In the genomic region with DNA sequence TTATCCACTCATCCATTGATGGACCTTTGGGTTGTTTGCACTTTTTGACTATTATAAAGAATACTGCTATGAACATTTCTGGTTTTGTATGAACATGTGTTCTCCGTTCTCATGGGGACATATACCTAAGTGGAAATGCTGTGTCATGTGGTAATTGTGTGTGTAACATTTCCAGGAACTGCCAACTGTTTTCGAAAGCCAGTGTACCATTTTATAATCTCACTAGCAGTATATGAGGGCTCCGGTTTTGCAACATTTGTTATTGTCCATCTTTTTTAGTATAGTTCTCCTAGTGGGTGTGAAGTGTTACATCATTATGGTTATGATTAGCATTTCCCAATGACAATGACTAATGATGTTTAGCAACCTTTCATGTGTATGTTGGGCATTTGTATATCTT, we compare ENCODE assay signal across 20 cellular contexts. TPM values are rescaled to one million over a fixed set of nuclear protein-coding genes. Genes with fewer than 3 reads are reported as not detected.
DNase-seq lines count a peak whose midpoint lies in the region; ATAC-seq, FAIRE-seq and TF ChIP-seq lines count a peak whose summit lies in the region.
"Had no signal": no experiment of that assay in that cellular context is flagged by ENCODE, and none has a peak within 500 bp of the region (broad histone marks: within the 10 kb centered on the region; RNA-seq: fewer than 3 reads in every experiment).

No MANE protein-coding gene starts in this region.

- 79 to 80% methylated on average over 3 of the region's 3 CpGs for WGBS in pancreas, 2 donors

- H3K27me3 Mint-ChIP-seq in MCF 10A (ENCODE audit: insufficient read depth, unreplicated experiment) = no peaks in the 10 kb centered on the region
- H3K27me3 Mint-ChIP-seq in activated CD4-positive, alpha-beta memory T cell treated with anti-CD3 and anti-CD28 coated beads for 36 hours = no peaks in the 10 kb centered on the region
- H3K27me3 Mint-ChIP-seq: memory B cell had no signal

- no peaks in the 10 kb centered on the region for H3K36me3 Mint-ChIP-seq in MCF 10A (ENCODE audit: insufficient read depth, unreplicated experiment)
- H3K36me3 Mint-ChIP-seq in activated CD4-positive, alpha-beta memory T cell treated with anti-CD3 and anti-CD28 coated beads for 36 hours = peaks cover 5% of the 10 kb centered on the region
- H3K36me3 Mint-ChIP-seq: memory B cell had no signal

- intact Hi-C loops in MCF 10A (cut with micrococcal nuclease) (no loop called here), breast epithelium (cut with DNase I; ENCODE audit: low total_unique reads) (no loop called here), posterior cingulate gyrus (cut with DNase I) (no loop called here), pancreas (cut with DNase I) (no loop called here)
- intact Hi-C loops in activated CD4-positive, alpha-beta memory T cell treated with anti-CD3 and anti-CD28 coated beads for 36 hours (cut with micrococcal nuclease) = loop anchor here (1.0 kb wide), 1 partner anchor 132 kb away; no protein-coding TSS in a partner anchor

- TF ChIP-seq CTCF in MCF 10A (IDR thresholded peaks at IDR 0.05; ENCODE audit: unreplicated experiment) (no peak), breast epithelium (IDR thresholded peaks at IDR 0.05) (no peak), fibroblast of the aortic adventitia (IDR thresholded peaks at IDR 0.05; ENCODE audit: insufficient read depth, low read length) (no peak), pancreas (IDR thresholded peaks at IDR 0.05) (no peak)

- POLR2A ChIA-PET in MCF 10A (lab: Yijun Ruan, JAX) = interaction anchor here (0.8 to 1.2 kb wide), 3 partner anchors 83 to 139 kb away, joined by 3 to 5 read pairs (median 3); no protein-coding TSS in a partner anchor
- POLR2A ChIA-PET in activated CD4-positive, alpha-beta memory T cell treated with anti-CD3 and anti-CD28 coated beads for 36 hours (lab: Charles Lee) = no interaction called here

- DNase-seq in MCF 10A (ENCODE audit: unreplicated experiment) (peak; percentile 95), breast epithelium (ENCODE audit: low spot score in 2 of 2) (no peak), fibroblast of the aortic adventitia (ENCODE audit: low read depth) (peak; percentile 53), posterior cingulate gyrus (no peak), putamen (ENCODE audit: low spot score) (no peak), occipital lobe (lab: John Stamatoyannopoulos, UW) (no peak), pancreas (no peak)
- DNase-seq in activated CD4-positive, alpha-beta memory T cell treated with anti-CD3 and anti-CD28 coated beads for 36 hours = no peak
- DNase-seq: activated CD8-positive, alpha-beta memory T cell treated with anti-CD3 and anti-CD28 coated beads, Interleukin-2, amount 50 U/mL, for 4 hours; DMS79; NCI-H1105 treated with DMSO at 0.1 percent for 48 hours; NCI-H524; Right ventricle myocardium superior; stimulated activated CD8-positive, alpha-beta memory T cell treated with anti-CD3 and anti-CD28 coated beads, Interleukin-4, amount 100 ng/mL, for 48 hours; uterus had no signal

- no peak for ATAC-seq in pancreas

- CTCF ChIA-PET in MCF 10A (lab: Yijun Ruan, JAX) = interaction anchor here (0.6 kb wide), 1 partner anchor 30 kb away, joined by 4 read pairs; no protein-coding TSS in a partner anchor
- CTCF ChIA-PET in activated CD4-positive, alpha-beta memory T cell treated with anti-CD3 and anti-CD28 coated beads for 36 hours (lab: Charles Lee) = no interaction called here

- H3K4me3 ChIP-seq in breast epithelium (no peak overlapping the region), fibroblast of the aortic adventitia (ENCODE audit: low read depth, low read length) (no peak overlapping the region), pancreas (no peak overlapping the region)
- H3K4me3 ChIP-seq: uterus had no signal

- FAIRE-seq in pancreas (lab: Jason Lieb, UNC) = no peak
- FAIRE-seq: astrocyte, GM12892, GM19239 had no signal

- peaks cover 0 to 4% of the 10 kb centered on the region in 2 donors for H3K4me1 ChIP-seq in breast epithelium
- H3K4me1 ChIP-seq in pancreas = peaks cover 0 to 12% (median 6%) of the 10 kb centered on the region in 3 donors
- H3K4me1 ChIP-seq: parathyroid adenoma, uterus had no signal

- H3K9me3 Mint-ChIP-seq in MCF 10A (ENCODE audit: unreplicated experiment) = no peaks in the 10 kb centered on the region
- peaks cover 12% of the 10 kb centered on the region for H3K9me3 Mint-ChIP-seq in activated CD4-positive, alpha-beta memory T cell treated with anti-CD3 and anti-CD28 coated beads for 36 hours

- TF ChIP-seq POLR2A in breast epithelium (IDR thresholded peaks at IDR 0.05) = no peak

- peaks cover 33% of the 10 kb centered on the region for H3K4me1 Mint-ChIP-seq in MCF 10A (ENCODE audit: insufficient read depth, unreplicated experiment)
- peaks cover 42% of the 10 kb centered on the region for H3K4me1 Mint-ChIP-seq in activated CD4-positive, alpha-beta memory T cell treated with anti-CD3 and anti-CD28 coated beads for 36 hours (ENCODE audit: low read depth)

- no peak overlapping the region for H3K4me3 Mint-ChIP-seq in MCF 10A (ENCODE audit: unreplicated experiment)
- no peak overlapping the region for H3K4me3 Mint-ChIP-seq in activated CD4-positive, alpha-beta memory T cell treated with anti-CD3 and anti-CD28 coated beads for 36 hours
- H3K4me3 Mint-ChIP-seq: memory B cell had no signal

- H3K9me3 ChIP-seq in breast epithelium (no peaks in the 10 kb centered on the region), pancreas (no peaks in the 10 kb centered on the region)

- H3K36me3 ChIP-seq in breast epithelium (no peaks in the 10 kb centered on the region), pancreas (no peaks in the 10 kb centered on the region)
- H3K36me3 ChIP-seq: uterus had no signal

- no peaks in the 10 kb centered on the region for H3K27me3 ChIP-seq in breast epithelium
- no peaks in the 10 kb centered on the region for H3K27me3 ChIP-seq in pancreas
- H3K27me3 ChIP-seq: uterus had no signal

- BruUV-seq in MCF 10A (replicated peaks; lab: Mats Ljungman, UMichigan) = no TSS peak

- H3K27ac ChIP-seq in breast epithelium (no peak overlapping the region), pancreas (no peak overlapping the region)
- H3K27ac ChIP-seq: parathyroid adenoma, uterus had no signal

- peak overlapping the region; percentile 33 for H3K27ac Mint-ChIP-seq in MCF 10A (ENCODE audit: low read depth, unreplicated experiment)
- peak overlapping the region; percentile 46 for H3K27ac Mint-ChIP-seq in activated CD4-positive, alpha-beta memory T cell treated with anti-CD3 and anti-CD28 coated beads for 36 hours
- H3K27ac Mint-ChIP-seq: memory B cell had no signal

RNA-seq across cellular contexts. Expression of a gene that starts 5.1 kb away (rescaled TPM):
- 178 and 215 TPM in 2 replicates for total RNA-seq in MCF 10A (2022)
- 10 to 100 TPM; 29.9 to 61.0 (median 37.1) TPM for total RNA-seq in breast epithelium
- total RNA-seq in activated CD4-positive, alpha-beta memory T cell treated with anti-CD3 and anti-CD28 coated beads for 36 hours = 100 to 1,000 TPM; 106 to 126 TPM
- total RNA-seq in fibroblast of the aortic adventitia (ENCODE audit: low replicate concordance) = 26.1 and 70.3 TPM in 2 replicates
- total RNA-seq in occipital lobe = 1.6 TPM
- 10 to 100 TPM; 19.8 to 39.4 (median 21.7) TPM for total RNA-seq in pancreas
- polyA plus RNA-seq in pancreas = 10 to 100 TPM; 12.2 to 17.3 TPM

RNA-seq across cellular contexts. Expression of a gene that starts 41.9 kb away (rescaled TPM):
- total RNA-seq in MCF 10A (2022) = 15.4 and 17.2 TPM in 2 replicates
- total RNA-seq in breast epithelium = 10 to 100 TPM in 2 of 3 donors, 1 to 10 TPM in 1; 8.8 to 23.0 (median 16.7) TPM
- 10 to 100 TPM; 16.9 TPM for total RNA-seq in activated CD4-positive, alpha-beta memory T cell treated with anti-CD3 and anti-CD28 coated beads for 36 hours
- total RNA-seq in fibroblast of the aortic adventitia (ENCODE audit: low replicate concordance) = 12.8 and 13.3 TPM in 2 replicates
- total RNA-seq in occipital lobe = 26.7 TPM
- total RNA-seq in pancreas = 1 to 10 TPM; 3.6 to 8.3 (median 6.3) TPM
- polyA plus RNA-seq in pancreas = 1 to 10 TPM; 4.4 to 8.6 TPM

RNA-seq across cellular contexts. Expression of a gene that starts 59.0 kb away (rescaled TPM):
- total RNA-seq in MCF 10A (2022) (39.2 and 51.4 TPM in 2 replicates), breast epithelium (100 to 1,000 TPM in 2 of 3 donors, 10 to 100 TPM in 1; 55.4 to 264 (median 146) TPM), fibroblast of the aortic adventitia (ENCODE audit: low replicate concordance) (55.6 and 140 TPM in 2 replicates), occipital lobe (5.6 TPM), pancreas (10 to 100 TPM in 3 of 6 donors, 1 to 10 TPM in 3; 6.6 to 37.2 (median 10.9) TPM)
- total RNA-seq in activated CD4-positive, alpha-beta memory T cell treated with anti-CD3 and anti-CD28 coated beads for 36 hours = 10 to 100 TPM; 17.9 to 24.9 TPM
- polyA plus RNA-seq in pancreas = 10 to 100 TPM; 21.9 to 35.8 TPM

Comparison
In these comparisons a context has a peak if more than half of its experiments do, and no peak if none do; other contexts are left out.
1. DNase-seq: peak in MCF 10A (single experiment) and fibroblast of the aortic adventitia (single experiment); none in breast epithelium (0 of 2), activated CD4-positive, alpha-beta memory T cell treated with anti-CD3 and anti-CD28 coated beads for 36 hours (single experiment), posterior cingulate gyrus (0 of 10), putamen (single experiment), occipital lobe (single experiment) and pancreas (0 of 6).